28 cellular contexts compared by ENCODE assay signal in the genomic region with DNA sequence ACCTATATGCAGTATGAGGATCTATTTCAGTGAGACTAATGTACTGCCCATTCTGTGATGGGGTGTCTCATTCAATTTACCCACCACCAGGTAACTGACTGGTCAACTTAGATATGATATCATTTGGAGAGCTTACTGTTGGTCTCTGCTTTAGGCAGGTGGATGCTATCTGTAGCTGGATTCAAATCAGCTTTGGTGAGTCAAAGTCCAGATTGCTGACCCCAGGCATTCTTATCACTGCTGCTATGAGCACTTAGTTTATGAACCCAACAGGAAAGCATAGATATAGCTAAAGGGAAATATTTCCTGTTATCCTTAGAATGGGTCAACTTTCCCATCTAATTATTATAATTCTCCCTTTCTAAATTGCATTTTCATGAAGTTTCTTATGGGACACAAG.
"Had no signal": no experiment of that assay in that cellular context is flagged by ENCODE, and none has a peak within 500 bp of the region (broad histone marks: within the 10 kb centered on the region; RNA-seq: fewer than 3 reads in every experiment).

No MANE protein-coding gene starts in this region.

- H3K27ac ChIP-seq: stomach, suprapubic skin, testis, thoracic aorta, thyroid gland, tibial artery, tibial nerve, transverse colon, upper lobe of left lung, upper lobe of right lung, uterus, vagina had no signal

- H3K4me3 ChIP-seq: stomach, suprapubic skin, testis, thoracic aorta, thyroid gland, tibial artery, tibial nerve, transverse colon, upper lobe of left lung, upper lobe of right lung, uterus, vagina had no signal

- FAIRE-seq: urothelium cell line had no signal

- H3K9me3 Mint-ChIP-seq: stimulated activated naive B cell treated with anti-CD40 and anti-IgM and Interleukin-4, amounts not matched to agents 10 μg/mL and 1 μg/mL and 100 μg/mL, for 72 hours; type B pancreatic cell had no signal

- H3K4me1 ChIP-seq: suprapubic skin, testis, thyroid gland, tibial artery, tibial nerve, transverse colon, upper lobe of left lung, upper lobe of right lung, uterus, vagina had no signal

- H3K27ac Mint-ChIP-seq: stimulated activated effector memory CD8-positive, alpha-beta T cell treated with anti-CD3 and anti-CD28 coated beads, Interleukin-12 subunit alpha, Interleukin-12 subunit beta, amount 100 ng/mL, for 72 hours; stimulated activated memory B cell treated with anti-CD40 and anti-IgM and Interleukin-4, amounts not matched to agents 10 μg/mL and 1 μg/mL and 100 μg/mL, for 72 hours; stimulated activated naive B cell treated with anti-CD40 and anti-IgM and Interleukin-4, amounts not matched to agents 10 μg/mL and 1 μg/mL and 100 μg/mL, for 72 hours; stimulated activated naive CD8-positive, alpha-beta T cell treated with anti-CD3 and anti-CD28 coated beads, Interleukin-15, Interleukin-2, amounts not matched to agents 100 ng/mL and 50 ng/mL, for 24 hours; type B pancreatic cell had no signal

- DNase-seq: stimulated activated CD4-positive, alpha-beta T cell treated with anti-CD3 and anti-CD28 coated beads, Interleukin-2, amount 100 ng/mL, for 48 hours; stimulated activated CD4-positive, alpha-beta T cell treated with anti-CD3 and anti-CD28 coated beads, Interleukin-4, amount 100 ng/mL, for 1 hour; stimulated activated CD4-positive, alpha-beta T cell treated with anti-CD3 and anti-CD28 coated beads, Interleukin-4, amount 100 ng/mL, for 24 hours; stimulated activated CD4-positive, alpha-beta T cell treated with anti-CD3 and anti-CD28 coated beads, Interleukin-4, amount 100 ng/mL, for 4 hours; stimulated activated CD8-positive, alpha-beta memory T cell treated with anti-CD3 and anti-CD28 coated beads, Interleukin-4, amount 100 ng/mL, for 48 hours; stimulated activated naive B cell treated with anti-CD40 and anti-IgM and Interleukin-4, amounts not matched to agents 10 μg/mL and 1 μg/mL and 100 μg/mL, for 72 hours; stimulated activated naive CD4-positive, alpha-beta T cell; stimulated activated naive CD4-positive, alpha-beta T cell treated with Interleukin-2 at 50 U/mL for 16 hours; stimulated activated naive CD8-positive, alpha-beta T cell treated with anti-CD3 and anti-CD28 coated beads, Interleukin-15, Interleukin-2, amounts not matched to agents 100 U/mL and 50 U/mL, for 24 hours; stomach; substantia nigra; testis; thyroid gland; tibial artery; transverse colon; trophoblast cell; upper lobe of left lung; upper lobe of right lung; uterus had no signal

- H3K27me3 ChIP-seq: stomach, suprapubic skin, testis, thyroid gland, tibial artery, tibial nerve, transverse colon, upper lobe of left lung, upper lobe of right lung, uterus, vagina had no signal

- ATAC-seq: stimulated activated effector memory CD8-positive, alpha-beta T cell treated with anti-CD3 and anti-CD28 coated beads, Interleukin-12 subunit alpha, Interleukin-12 subunit beta, amount 100 ng/mL, for 72 hours; stimulated activated memory B cell treated with anti-CD40 and anti-IgM and Interleukin-4, amounts not matched to agents 10 μg/mL and 1 μg/mL and 100 μg/mL, for 72 hours; stimulated activated naive B cell treated with anti-CD40 and anti-IgM and Interleukin-4, amounts not matched to agents 10 μg/mL and 1 μg/mL and 100 μg/mL, for 72 hours; stimulated activated naive CD8-positive, alpha-beta T cell treated with anti-CD3 and anti-CD28 coated beads, Interleukin-15, Interleukin-2, amounts not matched to agents 100 U/mL and 50 U/mL, for 24 hours; upper lobe of right lung had no signal

- H3K36me3 Mint-ChIP-seq: stimulated activated effector memory CD8-positive, alpha-beta T cell treated with anti-CD3 and anti-CD28 coated beads, Interleukin-12 subunit alpha, Interleukin-12 subunit beta, amount 100 ng/mL, for 72 hours; stimulated activated memory B cell treated with anti-CD40 and anti-IgM and Interleukin-4, amounts not matched to agents 10 μg/mL and 1 μg/mL and 100 μg/mL, for 72 hours; stimulated activated naive B cell treated with anti-CD40 and anti-IgM and Interleukin-4, amounts not matched to agents 10 μg/mL and 1 μg/mL and 100 μg/mL, for 72 hours; type B pancreatic cell had no signal

- H3K4me1 Mint-ChIP-seq: stimulated activated effector memory CD8-positive, alpha-beta T cell treated with anti-CD3 and anti-CD28 coated beads, Interleukin-12 subunit alpha, Interleukin-12 subunit beta, amount 100 ng/mL, for 72 hours; stimulated activated memory B cell treated with anti-CD40 and anti-IgM and Interleukin-4, amounts not matched to agents 10 μg/mL and 1 μg/mL and 100 μg/mL, for 72 hours; stimulated activated naive B cell treated with anti-CD40 and anti-IgM and Interleukin-4, amounts not matched to agents 10 μg/mL and 1 μg/mL and 100 μg/mL, for 72 hours had no signal

- H3K4me3 Mint-ChIP-seq: stimulated activated effector memory CD8-positive, alpha-beta T cell treated with anti-CD3 and anti-CD28 coated beads, Interleukin-12 subunit alpha, Interleukin-12 subunit beta, amount 100 ng/mL, for 72 hours; stimulated activated memory B cell treated with anti-CD40 and anti-IgM and Interleukin-4, amounts not matched to agents 10 μg/mL and 1 μg/mL and 100 μg/mL, for 72 hours; stimulated activated naive B cell treated with anti-CD40 and anti-IgM and Interleukin-4, amounts not matched to agents 10 μg/mL and 1 μg/mL and 100 μg/mL, for 72 hours; stimulated activated naive CD8-positive, alpha-beta T cell treated with anti-CD3 and anti-CD28 coated beads, Interleukin-15, Interleukin-2, amounts not matched to agents 100 ng/mL and 50 ng/mL, for 24 hours; type B pancreatic cell had no signal

- H3K9me3 ChIP-seq: stomach, suprapubic skin, testis, thoracic aorta, thyroid gland, tibial artery, tibial nerve, transverse colon, upper lobe of left lung, upper lobe of right lung, uterus, vagina had no signal

- H3K36me3 ChIP-seq: stomach, suprapubic skin, thoracic aorta, thyroid gland, tibial artery, tibial nerve, transverse colon, upper lobe of left lung, upper lobe of right lung, uterus, vagina had no signal

- H3K27me3 Mint-ChIP-seq: stimulated activated memory B cell treated with anti-CD40 and anti-IgM and Interleukin-4, amounts not matched to agents 10 μg/mL and 1 μg/mL and 100 μg/mL, for 72 hours; stimulated activated naive B cell treated with anti-CD40 and anti-IgM and Interleukin-4, amounts not matched to agents 10 μg/mL and 1 μg/mL and 100 μg/mL, for 72 hours; stimulated activated naive CD8-positive, alpha-beta T cell treated with anti-CD3 and anti-CD28 coated beads, Interleukin-15, Interleukin-2, amounts not matched to agents 100 ng/mL and 50 ng/mL, for 24 hours; type B pancreatic cell had no signal
